3 cellular contexts compared by ENCODE assay signal in the genomic region with DNA sequence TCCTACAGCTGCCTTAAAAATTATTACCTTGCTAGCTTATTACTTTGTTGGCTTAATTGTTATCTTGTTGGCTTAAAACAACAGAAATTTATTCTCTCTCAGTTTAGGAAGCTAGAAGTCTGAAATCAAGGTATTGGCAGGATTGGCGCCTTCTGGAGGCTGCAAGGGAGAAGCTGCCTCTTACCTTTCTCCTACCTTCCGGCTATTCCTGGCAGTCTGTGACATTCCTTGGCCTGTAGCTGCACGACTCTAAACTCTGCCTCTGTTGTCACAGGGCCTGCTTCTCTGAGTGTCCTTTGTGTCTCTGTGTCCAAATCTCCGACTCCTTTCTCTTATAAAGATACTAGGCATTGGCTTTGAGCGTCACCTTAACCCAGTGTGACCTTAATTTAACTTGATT.
TF ChIP-seq lines count a peak whose summit lies in the region.

No MANE protein-coding gene starts in this region.

TF ChIP-seq in SK-N-SH, 30 proteins besides CTCF, POLR2A, EP300 and RAD21:
- TF ChIP-seq, protein P1, sequence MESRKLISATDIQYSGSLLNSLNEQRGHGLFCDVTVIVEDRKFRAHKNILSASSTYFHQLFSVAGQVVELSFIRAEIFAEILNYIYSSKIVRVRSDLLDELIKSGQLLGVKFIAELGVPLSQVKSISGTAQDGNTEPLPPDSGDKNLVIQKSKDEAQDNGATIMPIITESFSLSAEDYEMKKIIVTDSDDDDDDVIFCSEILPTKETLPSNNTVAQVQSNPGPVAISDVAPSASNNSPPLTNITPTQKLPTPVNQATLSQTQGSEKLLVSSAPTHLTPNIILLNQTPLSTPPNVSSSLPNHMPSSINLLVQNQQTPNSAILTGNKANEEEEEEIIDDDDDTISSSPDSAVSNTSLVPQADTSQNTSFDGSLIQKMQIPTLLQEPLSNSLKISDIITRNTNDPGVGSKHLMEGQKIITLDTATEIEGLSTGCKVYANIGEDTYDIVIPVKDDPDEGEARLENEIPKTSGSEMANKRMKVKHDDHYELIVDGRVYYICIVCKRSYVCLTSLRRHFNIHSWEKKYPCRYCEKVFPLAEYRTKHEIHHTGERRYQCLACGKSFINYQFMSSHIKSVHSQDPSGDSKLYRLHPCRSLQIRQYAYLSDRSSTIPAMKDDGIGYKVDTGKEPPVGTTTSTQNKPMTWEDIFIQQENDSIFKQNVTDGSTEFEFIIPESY (IDR thresholded peaks at IDR 0.05; ENCODE audit: borderline replicate concordance, low read depth) = no peak
- TF ChIP-seq FOSL2 (IDR thresholded peaks at IDR 0.05; ENCODE audit: borderline replicate concordance, low read depth) (no peak), EZH2phosphoT487 (IDR thresholded peaks at IDR 0.05; ENCODE audit: borderline replicate concordance, low read depth) (no peak)

TF ChIP-seq in SK-N-SH treated with all-trans-retinoic acid at 6 μM for 48 hours, 23 proteins besides CTCF, POLR2A, EP300 and RAD21:
- no peak for TF ChIP-seq ARNTL (CRISPR knock-in tag; IDR thresholded peaks at IDR 0.05; ENCODE audit: borderline replicate concordance, low read depth)
- TF ChIP-seq PPARA (CRISPR knock-in tag; IDR thresholded peaks at IDR 0.05; ENCODE audit: borderline replicate concordance) = no peak
- no peak for TF ChIP-seq ZNF8 (CRISPR knock-in tag; IDR thresholded peaks at IDR 0.05)
- TF ChIP-seq CSDC2 (CRISPR knock-in tag; IDR thresholded peaks at IDR 0.05) = no peak
- no peak for TF ChIP-seq ISL1 (CRISPR knock-in tag; IDR thresholded peaks at IDR 0.05)
- TF ChIP-seq RARB (CRISPR knock-in tag; IDR thresholded peaks at IDR 0.05) = no peak
- TF ChIP-seq, protein P2, sequence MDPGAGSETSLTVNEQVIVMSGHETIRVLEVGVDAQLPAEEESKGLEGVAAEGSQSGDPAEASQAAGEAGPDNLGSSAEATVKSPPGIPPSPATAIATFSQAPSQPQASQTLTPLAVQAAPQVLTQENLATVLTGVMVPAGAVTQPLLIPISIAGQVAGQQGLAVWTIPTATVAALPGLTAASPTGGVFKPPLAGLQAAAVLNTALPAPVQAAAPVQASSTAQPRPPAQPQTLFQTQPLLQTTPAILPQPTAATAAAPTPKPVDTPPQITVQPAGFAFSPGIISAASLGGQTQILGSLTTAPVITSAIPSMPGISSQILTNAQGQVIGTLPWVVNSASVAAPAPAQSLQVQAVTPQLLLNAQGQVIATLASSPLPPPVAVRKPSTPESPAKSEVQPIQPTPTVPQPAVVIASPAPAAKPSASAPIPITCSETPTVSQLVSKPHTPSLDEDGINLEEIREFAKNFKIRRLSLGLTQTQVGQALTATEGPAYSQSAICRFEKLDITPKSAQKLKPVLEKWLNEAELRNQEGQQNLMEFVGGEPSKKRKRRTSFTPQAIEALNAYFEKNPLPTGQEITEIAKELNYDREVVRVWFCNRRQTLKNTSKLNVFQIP (CRISPR knock-in tag; IDR thresholded peaks at IDR 0.05; ENCODE audit: borderline replicate concordance, low read depth) = no peak
- TF ChIP-seq TCF4 (CRISPR knock-in tag; IDR thresholded peaks at IDR 0.05; ENCODE audit: borderline replicate concordance) = no peak
- TF ChIP-seq, protein P3, sequence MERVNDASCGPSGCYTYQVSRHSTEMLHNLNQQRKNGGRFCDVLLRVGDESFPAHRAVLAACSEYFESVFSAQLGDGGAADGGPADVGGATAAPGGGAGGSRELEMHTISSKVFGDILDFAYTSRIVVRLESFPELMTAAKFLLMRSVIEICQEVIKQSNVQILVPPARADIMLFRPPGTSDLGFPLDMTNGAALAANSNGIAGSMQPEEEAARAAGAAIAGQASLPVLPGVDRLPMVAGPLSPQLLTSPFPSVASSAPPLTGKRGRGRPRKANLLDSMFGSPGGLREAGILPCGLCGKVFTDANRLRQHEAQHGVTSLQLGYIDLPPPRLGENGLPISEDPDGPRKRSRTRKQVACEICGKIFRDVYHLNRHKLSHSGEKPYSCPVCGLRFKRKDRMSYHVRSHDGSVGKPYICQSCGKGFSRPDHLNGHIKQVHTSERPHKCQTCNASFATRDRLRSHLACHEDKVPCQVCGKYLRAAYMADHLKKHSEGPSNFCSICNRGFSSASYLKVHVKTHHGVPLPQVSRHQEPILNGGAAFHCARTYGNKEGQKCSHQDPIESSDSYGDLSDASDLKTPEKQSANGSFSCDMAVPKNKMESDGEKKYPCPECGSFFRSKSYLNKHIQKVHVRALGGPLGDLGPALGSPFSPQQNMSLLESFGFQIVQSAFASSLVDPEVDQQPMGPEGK (CRISPR knock-in tag; IDR thresholded peaks at IDR 0.05; ENCODE audit: borderline replicate concordance) = no peak
- no peak for TF ChIP-seq SNAI2 (CRISPR knock-in tag; IDR thresholded peaks at IDR 0.05)
- no peak for TF ChIP-seq ZNF70 (CRISPR knock-in tag; IDR thresholded peaks at IDR 0.05)
- no peak for TF ChIP-seq ZFP3 (CRISPR knock-in tag; IDR thresholded peaks at IDR 0.05)
- TF ChIP-seq, protein P4, sequence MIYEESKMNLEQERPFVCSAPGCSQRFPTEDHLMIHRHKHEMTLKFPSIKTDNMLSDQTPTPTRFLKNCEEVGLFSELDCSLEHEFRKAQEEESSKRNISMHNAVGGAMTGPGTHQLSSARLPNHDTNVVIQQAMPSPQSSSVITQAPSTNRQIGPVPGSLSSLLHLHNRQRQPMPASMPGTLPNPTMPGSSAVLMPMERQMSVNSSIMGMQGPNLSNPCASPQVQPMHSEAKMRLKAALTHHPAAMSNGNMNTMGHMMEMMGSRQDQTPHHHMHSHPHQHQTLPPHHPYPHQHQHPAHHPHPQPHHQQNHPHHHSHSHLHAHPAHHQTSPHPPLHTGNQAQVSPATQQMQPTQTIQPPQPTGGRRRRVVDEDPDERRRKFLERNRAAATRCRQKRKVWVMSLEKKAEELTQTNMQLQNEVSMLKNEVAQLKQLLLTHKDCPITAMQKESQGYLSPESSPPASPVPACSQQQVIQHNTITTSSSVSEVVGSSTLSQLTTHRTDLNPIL (CRISPR knock-in tag; IDR thresholded peaks at IDR 0.05; ENCODE audit: low read depth) = no peak
- TF ChIP-seq ZNF565 (CRISPR knock-in tag; conservative IDR thresholded peaks at IDR 0.05; ENCODE audit: low read depth) = no peak
- TF ChIP-seq BACH2 (CRISPR knock-in tag; IDR thresholded peaks at IDR 0.05; ENCODE audit: borderline replicate concordance) = no peak
- TF ChIP-seq GLIS3 (CRISPR knock-in tag; IDR thresholded peaks at IDR 0.05) = no peak
- TF ChIP-seq ESRRG (CRISPR knock-in tag; IDR thresholded peaks at IDR 0.05) = no peak
- no peak for TF ChIP-seq OSR1 (CRISPR knock-in tag; IDR thresholded peaks at IDR 0.05)

TF ChIP-seq in IMR-90, 13 proteins besides CTCF, POLR2A, EP300 and RAD21 (continued from another document):
- no peak for TF ChIP-seq NFE2L2 (IDR thresholded peaks at IDR 0.05; ENCODE audit: low read depth, low read length)
- TF ChIP-seq, protein P5, sequence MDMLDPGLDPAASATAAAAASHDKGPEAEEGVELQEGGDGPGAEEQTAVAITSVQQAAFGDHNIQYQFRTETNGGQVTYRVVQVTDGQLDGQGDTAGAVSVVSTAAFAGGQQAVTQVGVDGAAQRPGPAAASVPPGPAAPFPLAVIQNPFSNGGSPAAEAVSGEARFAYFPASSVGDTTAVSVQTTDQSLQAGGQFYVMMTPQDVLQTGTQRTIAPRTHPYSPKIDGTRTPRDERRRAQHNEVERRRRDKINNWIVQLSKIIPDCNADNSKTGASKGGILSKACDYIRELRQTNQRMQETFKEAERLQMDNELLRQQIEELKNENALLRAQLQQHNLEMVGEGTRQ (IDR thresholded peaks at IDR 0.05; ENCODE audit: low read depth, low read length) = no peak
- no peak for TF ChIP-seq SMC3 (IDR thresholded peaks at IDR 0.05; ENCODE audit: low read depth, low read length)
- TF ChIP-seq MAFK (IDR thresholded peaks at IDR 0.05; ENCODE audit: low read depth, low read length) = no peak
- no peak for TF ChIP-seq RCOR1 (IDR thresholded peaks at IDR 0.05; ENCODE audit: insufficient replicate concordance, low read length)
- no peak for TF ChIP-seq CEBPB (IDR thresholded peaks at IDR 0.05; ENCODE audit: low read depth, low read length)
- no peak for TF ChIP-seq BHLHE40 (IDR thresholded peaks at IDR 0.05; ENCODE audit: low read depth, low read length)
- no peak for TF ChIP-seq MAZ (IDR thresholded peaks at IDR 0.05; ENCODE audit: borderline replicate concordance, low read depth, low read length)
- no peak for TF ChIP-seq RFX5 (IDR thresholded peaks at IDR 0.05; ENCODE audit: low read depth, low read length)
- TF ChIP-seq FOS (IDR thresholded peaks at IDR 0.05; ENCODE audit: low read depth, low read length) = no peak
- TF ChIP-seq CHD1 (IDR thresholded peaks at IDR 0.05; ENCODE audit: low read depth, low read length) = no peak
- TF ChIP-seq, protein P6, sequence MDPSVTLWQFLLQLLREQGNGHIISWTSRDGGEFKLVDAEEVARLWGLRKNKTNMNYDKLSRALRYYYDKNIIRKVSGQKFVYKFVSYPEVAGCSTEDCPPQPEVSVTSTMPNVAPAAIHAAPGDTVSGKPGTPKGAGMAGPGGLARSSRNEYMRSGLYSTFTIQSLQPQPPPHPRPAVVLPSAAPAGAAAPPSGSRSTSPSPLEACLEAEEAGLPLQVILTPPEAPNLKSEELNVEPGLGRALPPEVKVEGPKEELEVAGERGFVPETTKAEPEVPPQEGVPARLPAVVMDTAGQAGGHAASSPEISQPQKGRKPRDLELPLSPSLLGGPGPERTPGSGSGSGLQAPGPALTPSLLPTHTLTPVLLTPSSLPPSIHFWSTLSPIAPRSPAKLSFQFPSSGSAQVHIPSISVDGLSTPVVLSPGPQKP (IDR thresholded peaks at IDR 0.05; ENCODE audit: borderline replicate concordance, low read depth, low read length) = no peak
TF ChIP-seq in IMR-90: peak in this region for 0.
